Comparison of ENCODE assay signal across 7 cellular contexts in genomic region chr18:10560457-10561045, GRCh38. TPM values are rescaled to one million over a fixed set of nuclear protein-coding genes. Genes with fewer than 3 reads are reported as not detected.
DNase-seq lines count a peak whose midpoint lies in the region; ATAC-seq and TF ChIP-seq lines count a peak whose summit lies in the region.

No MANE protein-coding gene starts in this region.

- no peaks in the 10 kb centered on the region for H3K36me3 ChIP-seq in mucosa of descending colon (ENCODE audit: low read depth)

- TF ChIP-seq CTCF in GM12875 (IDR thresholded peaks at IDR 0.05; ENCODE audit: borderline replicate concordance, insufficient read depth, low read depth, low read length) (peak; percentile 60; the same call in 1 of the 2 replicates), mucosa of descending colon (IDR thresholded peaks at IDR 0.05) (peak; percentile 38)

- ATAC-seq in HG03159 (IDR thresholded peaks at IDR 0.05; ENCODE audit: unreplicated experiment): peak; percentile 66
- ATAC-seq in mucosa of descending colon: peak; percentile 74

- H3K4me3 ChIP-seq in GM12875 (ENCODE audit: low read depth, low read length) (no peak overlapping the region), mucosa of descending colon (no peak overlapping the region)

- H3K9me3 ChIP-seq in mucosa of descending colon: no peaks in the 10 kb centered on the region

- DNase-seq in NCI-H524 treated with DMSO at 0.1 percent for 48 hours (lab: John Stamatoyannopoulos, UW) (peak; percentile 10), epidermal melanocyte (ENCODE audit: insufficient read length, low spot score) (peak; percentile 71), mucosa of descending colon (peak in 2 of 3 donors; percentile 36 to 90)
- DNase-seq in activated CD8-positive, alpha-beta memory T cell treated with anti-CD3 and anti-CD28 coated beads for 4 hours (ENCODE audit: low read depth in 2 of 2): peak; percentile 14 to 25
- DNase-seq in stimulated activated CD8-positive, alpha-beta memory T cell treated with anti-CD3 and anti-CD28 coated beads, Interleukin-4, amount 100 ng/mL, for 48 hours: peak; percentile 83

- no peaks in the 10 kb centered on the region for H3K4me1 ChIP-seq in mucosa of descending colon (ENCODE audit: low read depth)

- intact Hi-C loops in mucosa of descending colon (cut with DNase I, micrococcal nuclease): loop anchor here in 1 of 2 donors (10.0 kb wide), 1 partner anchor 994 kb away; no protein-coding TSS in a partner anchor

RNA-seq across cellular contexts. Expression of gene NAPG, which starts 34.7 kb away (rescaled TPM):
- total RNA-seq in mucosa of descending colon: 10 to 100 TPM; 36.3 to 43.1 (median 38.1) TPM

Comparison
In these comparisons a context has a peak if more than half of its experiments do, and no peak if none do; other contexts are left out.
1. DNase-seq: peak in every context shown above with its lines; median percentile 83 in stimulated activated CD8-positive, alpha-beta memory T cell treated with anti-CD3 and anti-CD28 coated beads, Interleukin-4, amount 100 ng/mL, for 48 hours; 71 in epidermal melanocyte; 63 in mucosa of descending colon; 20 in activated CD8-positive, alpha-beta memory T cell treated with anti-CD3 and anti-CD28 coated beads for 4 hours; 10 in NCI-H524 treated with DMSO at 0.1 percent for 48 hours.